In the genomic region with DNA sequence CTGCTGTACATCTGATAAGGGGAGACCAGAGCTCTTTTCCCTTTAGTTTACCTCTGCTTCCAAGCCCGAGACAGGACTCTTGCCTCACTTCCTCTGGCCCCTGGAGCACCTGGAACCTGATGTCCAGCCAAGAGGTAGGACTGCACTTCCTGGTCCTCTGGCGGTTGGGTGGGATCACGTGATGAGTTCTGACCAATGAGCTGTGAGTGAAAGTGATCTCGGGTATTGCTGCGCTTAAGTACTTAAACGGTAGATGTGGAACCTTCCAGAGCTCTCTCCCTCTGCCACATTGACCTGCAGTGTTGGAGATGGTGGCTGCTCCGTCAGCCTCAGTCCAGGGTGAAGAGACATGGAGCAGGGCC, we compare ENCODE assay signal across 19 cellular contexts.
"Had no signal": no experiment of that assay in that cellular context is flagged by ENCODE, and none has a peak within 500 bp of the region (broad histone marks: within the 10 kb centered on the region; RNA-seq: fewer than 3 reads in every experiment).

No MANE protein-coding gene starts in this region.

- H3K4me1 ChIP-seq: esophagus muscularis mucosa had no signal

- H3K36me3 Mint-ChIP-seq: activated naive CD4-positive, alpha-beta T cell treated with anti-CD3 and anti-CD28 coated beads, Interleukin-2, amount 50 U/mL, for 72 hours; immature natural killer cell; naive thymus-derived CD8-positive, alpha-beta T cell; stimulated activated naive B cell treated with anti-CD40 and anti-IgM and Interleukin-4, amounts not matched to agents 10 μg/mL and 1 μg/mL and 100 μg/mL, for 72 hours had no signal

- H3K4me3 ChIP-seq: esophagus muscularis mucosa, mucosa of descending colon, smooth muscle cell had no signal

- H3K27ac Mint-ChIP-seq: activated naive CD4-positive, alpha-beta T cell treated with anti-CD3 and anti-CD28 coated beads, Interleukin-2, amount 50 U/mL, for 72 hours; immature natural killer cell; progenitor cell of endocrine pancreas; T-helper 17 cell had no signal

- H3K27ac ChIP-seq: esophagus muscularis mucosa had no signal

- H3K4me2 ChIP-seq: smooth muscle cell had no signal

- H3K9me3 ChIP-seq: esophagus muscularis mucosa, mucosa of descending colon had no signal

- H3K4me1 Mint-ChIP-seq: immature natural killer cell had no signal

- H3K27me3 ChIP-seq: esophagus muscularis mucosa had no signal

- H3K4me3 Mint-ChIP-seq: immature natural killer cell; naive thymus-derived CD8-positive, alpha-beta T cell; stimulated activated naive B cell treated with anti-CD40 and anti-IgM and Interleukin-4, amounts not matched to agents 10 μg/mL and 1 μg/mL and 100 μg/mL, for 72 hours; T-helper 17 cell had no signal

- H3K27me3 Mint-ChIP-seq: brain, T-helper 17 cell had no signal

- H3K36me3 ChIP-seq: esophagus muscularis mucosa had no signal

- ATAC-seq: left colon; mucosa of descending colon; naive thymus-derived CD8-positive, alpha-beta T cell; right cardiac atrium; stimulated activated naive B cell treated with anti-CD40 and anti-IgM and Interleukin-4, amounts not matched to agents 10 μg/mL and 1 μg/mL and 100 μg/mL, for 72 hours had no signal

- H3K9me3 Mint-ChIP-seq: activated naive CD4-positive, alpha-beta T cell treated with anti-CD3 and anti-CD28 coated beads, Interleukin-2, amount 50 U/mL, for 72 hours; brain; immature natural killer cell; naive thymus-derived CD8-positive, alpha-beta T cell; stimulated activated naive B cell treated with anti-CD40 and anti-IgM and Interleukin-4, amounts not matched to agents 10 μg/mL and 1 μg/mL and 100 μg/mL, for 72 hours had no signal

- DNase-seq: activated CD4-positive, alpha-beta T cell treated with anti-CD3 and anti-CD28 coated beads, Interleukin-2, amount 50 U/mL, for 1 hour; activated effector memory CD4-positive, alpha-beta T cell treated with Interleukin-2 at 50 U/mL for 16 hours; activated T-cell treated with anti-CD3 and anti-CD28 coated beads for 4 hours; amniotic stem cell; cerebellar nuclear complex; immature natural killer cell; left colon; mucosa of descending colon; naive thymus-derived CD8-positive, alpha-beta T cell; nucleus accumbens; right cardiac atrium; stimulated activated naive B cell treated with anti-CD40 and anti-IgM and Interleukin-4, amounts not matched to agents 10 μg/mL and 1 μg/mL and 100 μg/mL, for 72 hours; T-helper 17 cell; trophoblast cell had no signal
